ENCODE assay signal across 21 cellular contexts in the genomic region with DNA sequence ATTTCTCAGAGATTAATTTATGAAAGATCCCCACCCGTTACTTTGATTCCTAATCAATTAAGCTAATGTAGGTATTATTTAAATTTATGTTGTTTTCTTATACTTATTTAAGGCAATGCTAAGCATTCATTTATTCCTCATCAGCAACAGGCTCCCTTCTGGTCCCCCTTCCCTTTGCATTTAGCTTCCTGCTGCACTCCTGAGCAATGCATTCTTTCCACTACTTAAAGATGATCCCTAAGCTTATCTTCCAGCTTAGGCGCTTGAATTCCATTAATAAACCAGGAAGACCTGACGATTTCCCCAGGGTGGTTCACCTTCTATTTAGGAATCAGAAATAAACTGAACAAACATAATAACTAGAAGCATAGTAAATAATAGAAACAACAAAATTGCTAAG.
A peak's percentile ranks its signal among the peaks of the same experiment; 100 is the strongest.
DNase-seq lines count a peak whose midpoint lies in the region; ATAC-seq, FAIRE-seq and TF ChIP-seq lines count a peak whose summit lies in the region.
"Had no signal": no experiment of that assay in that cellular context is flagged by ENCODE, and none has a peak within 500 bp of the region (broad histone marks: within the 10 kb centered on the region; RNA-seq: fewer than 3 reads in every experiment).

No MANE protein-coding gene starts in this region.

- H3K4ac ChIP-seq in mesendoderm (ENCODE audit: low read depth, low read length) = no peak overlapping the region

- no peak overlapping the region for H2AK5ac ChIP-seq in mesendoderm (ENCODE audit: low read length)

- H4K8ac ChIP-seq in mesendoderm (ENCODE audit: low read depth, low read length) = no peak overlapping the region

- FAIRE-seq in D721Med (lab: Jason Lieb, UNC) = peak; percentile 41
- FAIRE-seq: GM12891, GM18507, H54 had no signal

- H3K23ac ChIP-seq in mesendoderm (ENCODE audit: low read length) = no peak overlapping the region

- ATAC-seq in activated CD4-positive, alpha-beta T cell treated with anti-CD3 and anti-CD28 coated beads for 36 hours = no peak
- ATAC-seq: CD8-positive, alpha-beta T cell had no signal

- no peak overlapping the region for H3K4me3 Mint-ChIP-seq in activated CD4-positive, alpha-beta T cell treated with anti-CD3 and anti-CD28 coated beads for 36 hours
- H3K4me3 Mint-ChIP-seq: B cell; CD4-positive, CD25-positive, alpha-beta regulatory T cell; CD8-positive, alpha-beta T cell; HFFc6 had no signal

- H3K79me2 ChIP-seq in mesendoderm (ENCODE audit: control insufficient read depth, insufficient read depth, low read length) = no peaks in the 10 kb centered on the region

- no peaks in the 10 kb centered on the region for H3K4me1 ChIP-seq in mesendoderm (ENCODE audit: control insufficient read depth, low read depth, low read length)
- H3K4me1 ChIP-seq: BLaER1, Caco-2, HAP-1 had no signal

- H3K9ac ChIP-seq in mesendoderm (ENCODE audit: low read length) = no peak overlapping the region
- H3K9ac ChIP-seq: BLaER1 had no signal

- H2BK120ac ChIP-seq in mesendoderm (ENCODE audit: low read depth, low read length) = no peak overlapping the region

- H3K56ac ChIP-seq in mesendoderm (ENCODE audit: low read length) = no peak overlapping the region

- H3K9me3 ChIP-seq in WERI-Rb-1 (ENCODE audit: severe bottlenecking) = no peaks in the 10 kb centered on the region
- H3K9me3 ChIP-seq: BLaER1, Caco-2, HAP-1 had no signal

- POLR2A ChIA-PET in activated CD4-positive, alpha-beta T cell treated with anti-CD3 and anti-CD28 coated beads for 36 hours (lab: Charles Lee) = no interaction called here

- H3K27ac Mint-ChIP-seq in activated CD4-positive, alpha-beta T cell treated with anti-CD3 and anti-CD28 coated beads for 36 hours = no peak overlapping the region
- H3K27ac Mint-ChIP-seq: B cell; CD4-positive, CD25-positive, alpha-beta regulatory T cell; CD8-positive, alpha-beta T cell; HFFc6 had no signal

- H3K36me3 Mint-ChIP-seq in activated CD4-positive, alpha-beta T cell treated with anti-CD3 and anti-CD28 coated beads for 36 hours (ENCODE audit: low read depth) = no peaks in the 10 kb centered on the region
- H3K36me3 Mint-ChIP-seq: CD4-positive, CD25-positive, alpha-beta regulatory T cell; CD8-positive, alpha-beta T cell had no signal

- H3K36me3 ChIP-seq in WERI-Rb-1 (no peaks in the 10 kb centered on the region), mesendoderm (ENCODE audit: control insufficient read depth, insufficient read depth, low read length) (no peaks in the 10 kb centered on the region)
- H3K36me3 ChIP-seq: BLaER1, HAP-1 had no signal

- H3K4me2 ChIP-seq in mesendoderm (ENCODE audit: low read length) = no peak overlapping the region
- H3K4me2 ChIP-seq: BLaER1 had no signal

- H3K79me1 ChIP-seq in mesendoderm (ENCODE audit: low read length) = no peaks in the 10 kb centered on the region

- no peak overlapping the region for H4K5ac ChIP-seq in mesendoderm (ENCODE audit: low read length)

- intact Hi-C loops in activated CD4-positive, alpha-beta T cell treated with anti-CD3 and anti-CD28 coated beads for 36 hours (cut with DNase I, micrococcal nuclease) = no loop called here

- H2BK15ac ChIP-seq in mesendoderm (replicated peaks; ENCODE audit: low read depth) = no peak overlapping the region

- peaks cover 3% of the 10 kb centered on the region for H3K9me3 Mint-ChIP-seq in activated CD4-positive, alpha-beta T cell treated with anti-CD3 and anti-CD28 coated beads for 36 hours (ENCODE audit: low read depth)

- no peaks in the 10 kb centered on the region for H3K27me3 Mint-ChIP-seq in activated CD4-positive, alpha-beta T cell treated with anti-CD3 and anti-CD28 coated beads for 36 hours
- H3K27me3 Mint-ChIP-seq: B cell; CD4-positive, CD25-positive, alpha-beta regulatory T cell had no signal

- CTCF ChIA-PET in activated CD4-positive, alpha-beta T cell treated with anti-CD3 and anti-CD28 coated beads for 36 hours (lab: Charles Lee) = no interaction called here

- H3K27me3 ChIP-seq in WERI-Rb-1 (ENCODE audit: insufficient read depth, low read depth, severe bottlenecking) = no peaks in the 10 kb centered on the region
- H3K27me3 ChIP-seq in mesendoderm (ENCODE audit: insufficient read depth, low read length, poor library complexity) = no peaks in the 10 kb centered on the region
- H3K27me3 ChIP-seq: BLaER1 had no signal

- no peak overlapping the region for H3K18ac ChIP-seq in mesendoderm (ENCODE audit: low read length)

- no CpG with 5 or more reads among the region's 3 CpGs for WGBS in mesendoderm (ENCODE audit: extremely low coverage, insufficient coverage, low lambda C conversion rate)

- TF ChIP-seq CTCF in D721Med (IDR thresholded peaks at IDR 0.05; ENCODE audit: insufficient read depth, missing control alignments) (no peak), WERI-Rb-1 (IDR thresholded peaks at IDR 0.05; ENCODE audit: low read depth, low read length) (no peak)

- H3K4me3 ChIP-seq in WERI-Rb-1 (ENCODE audit: low read depth, low read length) (no peak overlapping the region), mesendoderm (ENCODE audit: low read length) (no peak overlapping the region)
- H3K4me3 ChIP-seq: BLaER1, HAP-1 had no signal

- H2BK5ac ChIP-seq in mesendoderm (ENCODE audit: low read length) = no peak overlapping the region

- DNase-seq in D721Med (ENCODE audit: insufficient read length, low spot score) (no peak), WERI-Rb-1 (peak; percentile 26), mesendoderm (peak; percentile 29), NOMO-1 (lab: John Stamatoyannopoulos, UW; ENCODE audit: unreplicated experiment in 2 of 2) (no peak), NCI-H774 (lab: John Stamatoyannopoulos, UW) (no peak)
- no peak for DNase-seq in activated CD4-positive, alpha-beta T cell treated with anti-CD3 and anti-CD28 coated beads for 36 hours
- DNase-seq: Caco-2; CD4-positive, CD25-positive, alpha-beta regulatory T cell; CD8-positive, alpha-beta T cell; DMS53; DMS79 treated with DMSO at 0.1 percent for 48 hours; GF-D8; GOT3; HFFc6 had no signal

- no peaks in the 10 kb centered on the region for H3K4me1 Mint-ChIP-seq in activated CD4-positive, alpha-beta T cell treated with anti-CD3 and anti-CD28 coated beads for 36 hours
- H3K4me1 Mint-ChIP-seq: B cell; CD4-positive, CD25-positive, alpha-beta regulatory T cell had no signal

- H3K27ac ChIP-seq in WERI-Rb-1 = no peak overlapping the region
- H3K27ac ChIP-seq in mesendoderm (ENCODE audit: low read depth, low read length) = no peak overlapping the region
- H3K27ac ChIP-seq: BLaER1, C4-2B had no signal

Comparison
In these comparisons a context has a peak if more than half of its experiments do, and no peak if none do; other contexts are left out.
1. DNase-seq: peak in WERI-Rb-1 (single experiment) and mesendoderm (single experiment); none in D721Med (single experiment), NOMO-1 (0 of 2), NCI-H774 (single experiment) and activated CD4-positive, alpha-beta T cell treated with anti-CD3 and anti-CD28 coated beads for 36 hours (single experiment).